Comparison of ENCODE assay signal across 25 cellular contexts in the genomic region with DNA sequence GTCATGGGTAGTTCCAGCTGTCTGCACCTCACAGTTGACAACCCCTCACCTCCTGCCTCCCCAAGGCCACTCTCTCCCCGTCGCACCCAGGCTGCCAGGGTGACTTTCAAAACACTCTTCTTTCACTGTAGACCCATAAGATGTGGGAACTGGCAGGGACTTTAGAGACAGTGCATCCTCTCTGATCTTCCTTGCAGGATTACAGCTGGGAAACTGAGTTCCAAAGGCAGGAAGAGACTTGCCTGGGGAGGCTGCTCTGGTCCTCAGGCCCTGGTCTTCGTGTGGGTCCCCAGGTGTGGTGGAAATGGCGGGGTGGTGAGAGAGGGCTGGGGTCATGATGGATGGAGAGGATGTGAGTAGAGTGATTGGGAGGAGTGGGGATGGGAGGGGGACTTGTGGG.
"Had no signal": no experiment of that assay in that cellular context is flagged by ENCODE, and none has a peak within 500 bp of the region (broad histone marks: within the 10 kb centered on the region; RNA-seq: fewer than 3 reads in every experiment).

No MANE protein-coding gene starts in this region.

- H3K36me3 Mint-ChIP-seq: brain had no signal

- ATAC-seq: activated CD4-positive, alpha-beta T cell treated with anti-CD3 and anti-CD28 coated beads for 36 hours had no signal

- H3K9me3 ChIP-seq: MG63 had no signal

- H3K27ac Mint-ChIP-seq: activated CD4-positive, alpha-beta memory T cell treated with anti-CD3 and anti-CD28 coated beads, Interleukin-2, amount 10 ng/mL, durations not matched to agents 7 days and 5 days; activated CD4-positive, alpha-beta T cell treated with anti-CD3 and anti-CD28 coated beads for 36 hours; activated naive CD8-positive, alpha-beta T cell; activated T-cell treated with anti-CD3 and anti-CD28 coated beads, Interleukin-2, amount 50 U/mL, for 24 hours; activated T-helper 1 cell treated with anti-CD3 and anti-CD28 coated beads, Interleukin-12 subunit alpha, Interleukin-12 subunit beta, Interleukin-2, Interleukin-4 antibody, amounts not matched to agents 30 ng/mL and 10 ng/mL and 1 ng/mL, durations not matched to agents 14 hours and 24 hours and 36 hours; brain had no signal

- H3K27me3 Mint-ChIP-seq: activated CD4-positive, alpha-beta T cell treated with anti-CD3 and anti-CD28 coated beads for 36 hours; activated naive CD8-positive, alpha-beta T cell; activated T-cell treated with anti-CD3 and anti-CD28 coated beads, Interleukin-2, amount 50 U/mL, for 24 hours had no signal

- H3K4me3 ChIP-seq: MG63, SK-N-MC had no signal

- DNase-seq: activated CD4-positive, alpha-beta memory T cell treated with anti-CD3 and anti-CD28 coated beads, Interleukin-2, amount 10 ng/mL, durations not matched to agents 7 days and 5 days; activated CD4-positive, alpha-beta T cell treated with anti-CD3 and anti-CD28 coated beads for 36 hours; activated CD4-positive, alpha-beta T cell treated with anti-CD3 and anti-CD28 coated beads, Interleukin-2, amount 50 U/mL, for 1 hour; activated CD8-positive, alpha-beta memory T cell treated with anti-CD3 and anti-CD28 coated beads, Interleukin-2, amount 50 U/mL, for 4 hours; activated effector memory CD4-positive, alpha-beta T cell treated with anti-CD3 and anti-CD28 coated beads, Interleukin-2, amount 50 U/mL, for 16 hours; activated naive CD4-positive, alpha-beta T cell treated with Interleukin-2 at 50 U/mL for 16 hours; activated T-cell treated with anti-CD3 and anti-CD28 coated beads, Interleukin-2, amount 50 U/mL, for 24 hours; amygdala; MG63; MV-4-11; NCI-H1092 treated with DMSO at 0.1 percent for 48 hours; NCI-H1417 treated with DMSO at 0.1 percent for 48 hours; NCI-H1694; NCI-H2029; NCI-H345; NCI-H510A; NCI-H526 treated with DMSO at 0.1 percent for 48 hours; NCI-H82; T-helper 1 cell; WERI-Rb-1 had no signal

- H3K4me1 Mint-ChIP-seq: activated CD4-positive, alpha-beta memory T cell treated with anti-CD3 and anti-CD28 coated beads, Interleukin-2, amount 10 ng/mL, durations not matched to agents 7 days and 5 days; activated CD4-positive, alpha-beta T cell treated with anti-CD3 and anti-CD28 coated beads for 36 hours; brain had no signal

- H3K27me3 ChIP-seq: MG63 had no signal

- H3K4me3 Mint-ChIP-seq: activated CD4-positive, alpha-beta memory T cell treated with anti-CD3 and anti-CD28 coated beads, Interleukin-2, amount 10 ng/mL, durations not matched to agents 7 days and 5 days; activated CD4-positive, alpha-beta T cell treated with anti-CD3 and anti-CD28 coated beads for 36 hours; activated naive CD8-positive, alpha-beta T cell; activated T-cell treated with anti-CD3 and anti-CD28 coated beads, Interleukin-2, amount 50 U/mL, for 24 hours; activated T-helper 1 cell treated with anti-CD3 and anti-CD28 coated beads, Interleukin-12 subunit alpha, Interleukin-12 subunit beta, Interleukin-2, Interleukin-4 antibody, amounts not matched to agents 30 ng/mL and 10 ng/mL and 1 ng/mL, durations not matched to agents 14 hours and 24 hours and 36 hours; brain had no signal

- H3K36me3 ChIP-seq: MG63, WERI-Rb-1 had no signal

- H3K27ac ChIP-seq: KMS-11, SK-N-MC, WERI-Rb-1 had no signal
